13 cellular contexts compared by ENCODE assay signal in genomic region chr5:15004506-15004905, GRCh38.
"Had no signal": no experiment of that assay in that cellular context is flagged by ENCODE, and none has a peak within 500 bp of the region (broad histone marks: within the 10 kb centered on the region; RNA-seq: fewer than 3 reads in every experiment).

No MANE protein-coding gene starts in this region.

- H3K27ac ChIP-seq: brain microvascular endothelial cell, esophagus muscularis mucosa, foreskin keratinocyte, right atrium auricular region, skin epidermis, transverse colon had no signal

- DNase-seq: activated CD4-positive, alpha-beta T cell treated with anti-CD3 and anti-CD28 coated beads, Interleukin-2, amount 50 U/mL, for 1 hour; activated effector memory CD4-positive, alpha-beta T cell treated with Interleukin-2 at 50 U/mL for 16 hours; activated T-cell treated with anti-CD3 and anti-CD28 coated beads, Interleukin-2, amount 50 U/mL, for 1 hour; brain microvascular endothelial cell; foreskin keratinocyte; immature natural killer cell; left cardiac atrium; natural killer cell; T-helper 17 cell; transverse colon had no signal

- H3K36me3 ChIP-seq: brain microvascular endothelial cell, esophagus muscularis mucosa, right atrium auricular region, transverse colon had no signal

- H3K27me3 ChIP-seq: brain microvascular endothelial cell, esophagus muscularis mucosa, right atrium auricular region, transverse colon had no signal

- H3K4me3 ChIP-seq: esophagus muscularis mucosa, right atrium auricular region, skin epidermis, transverse colon had no signal

- H3K9me3 ChIP-seq: esophagus muscularis mucosa, right atrium auricular region, transverse colon had no signal
